Comparison of ENCODE assay signal across 29 cellular contexts in genomic region chr4:8300832-8301231, GRCh38. TPM values are rescaled to one million over a fixed set of nuclear protein-coding genes. Genes with fewer than 3 reads are reported as not detected.
"Had no signal": no experiment of that assay in that cellular context is flagged by ENCODE, and none has a peak within 500 bp of the region (broad histone marks: within the 10 kb centered on the region; RNA-seq: fewer than 3 reads in every experiment).

No MANE protein-coding gene starts in this region.

- H3K4me1 ChIP-seq: neural progenitor cell, parathyroid adenoma, psoas muscle, right lobe of liver, spleen, suprapubic skin, tibial artery, transverse colon, upper lobe of right lung, uterus had no signal

- H3K27me3 ChIP-seq: neural progenitor cell, right lobe of liver, sigmoid colon, suprapubic skin, testis, transverse colon, upper lobe of right lung, uterus had no signal

- H3K9me3 ChIP-seq: right lobe of liver, sigmoid colon, suprapubic skin, testis, tibial artery, transverse colon, upper lobe of right lung, uterus had no signal

- ATAC-seq: naive thymus-derived CD4-positive, alpha-beta T cell; natural killer cell; psoas muscle; right cardiac atrium; right lobe of liver; stimulated activated memory B cell treated with anti-CD40 and anti-IgM and Interleukin-4, amounts not matched to agents 10 μg/mL and 1 μg/mL and 100 μg/mL, for 72 hours; stimulated activated naive CD8-positive, alpha-beta T cell treated with anti-CD3 and anti-CD28 coated beads, Interleukin-15, amount 100 ng/mL, for 72 hours; stimulated activated naive CD8-positive, alpha-beta T cell treated with anti-CD3 and anti-CD28 coated beads, Interleukin-15, Interleukin-2, amounts not matched to agents 100 U/mL and 50 U/mL, for 24 hours; upper lobe of right lung had no signal

- H3K36me3 ChIP-seq: neural progenitor cell, right lobe of liver, suprapubic skin, tibial artery, transverse colon, upper lobe of right lung, uterus had no signal

- H3K4me3 ChIP-seq: neural progenitor cell, psoas muscle, right lobe of liver, sigmoid colon, smooth muscle cell, spleen, suprapubic skin, testis, tibial artery, transverse colon, upper lobe of right lung, uterus had no signal

- DNase-seq: naive thymus-derived CD4-positive, alpha-beta T cell; natural killer cell; occipital lobe; posterior cingulate gyrus; psoas muscle; right cardiac atrium; right lobe of liver; sigmoid colon; spleen; stimulated activated CD4-positive, alpha-beta T cell treated with anti-CD3 and anti-CD28 coated beads, Interleukin-12 subunit alpha, Interleukin-12 subunit beta, amount 100 ng/mL, for 4 hours; stimulated activated CD4-positive, alpha-beta T cell treated with anti-CD3 and anti-CD28 coated beads, Interleukin-1b, Interleukin-23, amount 100 ng/mL, for 48 hours; stimulated activated CD4-positive, alpha-beta T cell treated with anti-CD3 and anti-CD28 coated beads, Interleukin-4, amount 100 ng/mL, for 1 hour; stimulated activated CD4-positive, alpha-beta T cell treated with anti-CD3 and anti-CD28 coated beads, Interleukin-4, amount 100 ng/mL, for 4 hours; stimulated activated CD8-positive, alpha-beta memory T cell treated with anti-CD3 and anti-CD28 coated beads, Interleukin-4, amount 100 ng/mL, for 48 hours; stimulated activated naive CD4-positive, alpha-beta T cell; stimulated activated naive CD8-positive, alpha-beta T cell treated with anti-CD3 and anti-CD28 coated beads, Interleukin-15, amount 100 ng/mL, for 72 hours; stimulated activated naive CD8-positive, alpha-beta T cell treated with anti-CD3 and anti-CD28 coated beads, Interleukin-15, Interleukin-2, amounts not matched to agents 100 U/mL and 50 U/mL, for 24 hours; substantia nigra; testis; tibial artery; transverse colon; upper lobe of right lung; uterus had no signal

- H3K27ac ChIP-seq: neural progenitor cell, parathyroid adenoma, psoas muscle, right lobe of liver, sigmoid colon, spleen, suprapubic skin, testis, tibial artery, transverse colon, upper lobe of right lung, uterus had no signal

RNA-seq across cellular contexts. Expression of gene HTRA3, which starts 31.3 kb away (rescaled TPM):
- total RNA-seq: naive thymus-derived CD4-positive, alpha-beta T cell; natural killer cell had no signal
- polyA plus RNA-seq: naive thymus-derived CD4-positive, alpha-beta T cell; neural cell had no signal
